ENCODE assay signal across 9 cellular contexts in genomic region chr4:153114771-153115321, GRCh38.
A peak's percentile ranks its signal among the peaks of the same experiment; 100 is the strongest.
DNase-seq lines count a peak whose midpoint lies in the region; ATAC-seq and TF ChIP-seq lines count a peak whose summit lies in the region.
"Had no signal": no experiment of that assay in that cellular context is flagged by ENCODE, and none has a peak within 500 bp of the region (broad histone marks: within the 10 kb centered on the region; RNA-seq: fewer than 3 reads in every experiment).

No MANE protein-coding gene starts in this region.

- TF ChIP-seq CTCF in HFFc6 (IDR thresholded peaks at IDR 0.05) (no peak), epithelial cell of esophagus (IDR thresholded peaks at IDR 0.05; ENCODE audit: insufficient read depth, low read depth, low read length, missing control alignments) (no peak), endothelial cell (IDR thresholded peaks at IDR 0.05; ENCODE audit: unreplicated experiment) (no peak)

- DNase-seq in HFFc6 (peak; percentile 13), epithelial cell of esophagus (ENCODE audit: low read depth) (peak; percentile 72), endothelial cell (ENCODE audit: low spot score) (no peak)
- peak; percentile 68 for DNase-seq in activated CD4-positive, alpha-beta T cell treated with anti-CD3 and anti-CD28 coated beads, Interleukin-2, amount 10 ng/mL, durations not matched to agents 7 days and 5 days
- peak; percentile 36 for DNase-seq in stimulated activated CD4-positive, alpha-beta T cell treated with anti-CD3 and anti-CD28 coated beads, Interleukin-2, amount 100 ng/mL, for 4 hours (ENCODE audit: low read depth)

- H3K36me3 Mint-ChIP-seq in HFFc6 (ENCODE audit: low read depth) = no peaks in the 10 kb centered on the region
- H3K36me3 Mint-ChIP-seq in activated CD4-positive, alpha-beta T cell treated with anti-CD3 and anti-CD28 coated beads, Interleukin-2, amount 10 ng/mL, durations not matched to agents 7 days and 5 days (ENCODE audit: low read depth) = no peaks in the 10 kb centered on the region
- no peaks in the 10 kb centered on the region for H3K36me3 Mint-ChIP-seq in endothelial cell (ENCODE audit: low read depth, unreplicated experiment)

- 0 out of 2 replicates have a peak overlapping the region, but pooled peaks have one; percentile 70 for H3K4me3 Mint-ChIP-seq in HFFc6
- peak overlapping the region; percentile 17 for H3K4me3 Mint-ChIP-seq in activated CD4-positive, alpha-beta T cell treated with anti-CD3 and anti-CD28 coated beads, Interleukin-2, amount 10 ng/mL, durations not matched to agents 7 days and 5 days
- H3K4me3 Mint-ChIP-seq in endothelial cell (ENCODE audit: unreplicated experiment) = no peak overlapping the region

- no peak for ATAC-seq in HG02678 (IDR thresholded peaks at IDR 0.05; ENCODE audit: unreplicated experiment)
- ATAC-seq in HG03097 (IDR thresholded peaks at IDR 0.05; ENCODE audit: low FRiP score, unreplicated experiment) = no peak
- ATAC-seq in GM21367 (IDR thresholded peaks at IDR 0.05; ENCODE audit: unreplicated experiment) = no peak

- POLR2A ChIA-PET in activated CD4-positive, alpha-beta T cell treated with anti-CD3 and anti-CD28 coated beads, Interleukin-2, amount 10 ng/mL, durations not matched to agents 7 days and 5 days (lab: Charles Lee) = no interaction called here

- CTCF ChIA-PET in activated CD4-positive, alpha-beta T cell treated with anti-CD3 and anti-CD28 coated beads, Interleukin-2, amount 10 ng/mL, durations not matched to agents 7 days and 5 days (lab: Charles Lee) = interaction anchor here (0.6 to 2.0 kb wide), 9 partner anchors 11 to 459 kb away, joined by 3 to 11 read pairs (median 3); no protein-coding TSS in a partner anchor

- H3K4me1 Mint-ChIP-seq in HFFc6 (ENCODE audit: low read depth) = no peaks in the 10 kb centered on the region
- peaks cover 8% of the 10 kb centered on the region for H3K4me1 Mint-ChIP-seq in activated CD4-positive, alpha-beta T cell treated with anti-CD3 and anti-CD28 coated beads, Interleukin-2, amount 10 ng/mL, durations not matched to agents 7 days and 5 days
- H3K4me1 Mint-ChIP-seq in endothelial cell (ENCODE audit: unreplicated experiment) = no peaks in the 10 kb centered on the region

- H3K27ac Mint-ChIP-seq in HFFc6 (peak overlapping the region; percentile 88), endothelial cell (ENCODE audit: unreplicated experiment) (no peak overlapping the region)
- H3K27ac Mint-ChIP-seq in activated CD4-positive, alpha-beta T cell treated with anti-CD3 and anti-CD28 coated beads, Interleukin-2, amount 10 ng/mL, durations not matched to agents 7 days and 5 days = no peak overlapping the region

- peaks cover 10% of the 10 kb centered on the region for H3K27me3 Mint-ChIP-seq in HFFc6 (ENCODE audit: insufficient read depth)
- peaks cover 5% of the 10 kb centered on the region for H3K27me3 Mint-ChIP-seq in activated CD4-positive, alpha-beta T cell treated with anti-CD3 and anti-CD28 coated beads, Interleukin-2, amount 10 ng/mL, durations not matched to agents 7 days and 5 days
- H3K27me3 Mint-ChIP-seq in endothelial cell (ENCODE audit: unreplicated experiment) = peaks cover 2% of the 10 kb centered on the region

- H3K4me3 ChIP-seq in epithelial cell of esophagus (ENCODE audit: low read length) = no peak overlapping the region
- H3K4me3 ChIP-seq: lung had no signal

- H3K9me3 Mint-ChIP-seq in HFFc6 (no peaks in the 10 kb centered on the region), endothelial cell (ENCODE audit: unreplicated experiment) (no peaks in the 10 kb centered on the region)
- H3K9me3 Mint-ChIP-seq in activated CD4-positive, alpha-beta T cell treated with anti-CD3 and anti-CD28 coated beads, Interleukin-2, amount 10 ng/mL, durations not matched to agents 7 days and 5 days = no peaks in the 10 kb centered on the region
